Comparison of ENCODE assay signal across 7 cellular contexts in the genomic region with DNA sequence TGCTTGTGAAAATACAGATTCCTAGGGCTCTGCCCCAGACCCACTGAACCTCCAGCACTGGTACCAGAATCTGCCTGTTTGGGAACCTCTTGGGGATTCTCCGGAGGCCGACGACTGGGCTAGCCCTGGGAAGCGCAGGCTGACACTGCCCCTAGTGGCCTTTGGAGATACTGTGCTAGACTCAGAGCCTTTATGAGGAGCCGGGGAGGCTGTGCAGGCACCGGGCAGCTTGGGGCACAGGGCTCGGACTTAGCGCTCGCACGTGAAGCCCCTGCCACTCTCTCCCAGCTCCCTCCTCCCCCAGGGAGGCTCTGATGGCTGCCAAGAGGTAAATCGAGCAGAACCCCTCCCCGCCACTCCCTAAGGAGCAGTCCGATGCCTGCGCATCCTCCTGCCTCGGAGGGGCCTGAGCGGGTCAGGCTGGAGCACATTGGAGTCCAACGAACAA.
DNase-seq lines count a peak whose midpoint lies in the region; ATAC-seq and TF ChIP-seq lines count a peak whose summit lies in the region.

No MANE protein-coding gene starts in this region.

- H3K36me3 ChIP-seq in Peyer's patch = no peaks in the 10 kb centered on the region

- no peak for TF ChIP-seq POLR2A in Peyer's patch (IDR thresholded peaks at IDR 0.05)

- DNase-seq in ELF-1 (ENCODE audit: low read depth, low spot score) = peak; percentile 94
- DNase-seq in HPDE6-E6E7 (ENCODE audit: extremely low spot score) = peak; percentile 68
- peak in 2 of 3 donors; percentile 65 to 68 for DNase-seq in Peyer's patch
- DNase-seq in choroid plexus epithelial cell (ENCODE audit: low read depth) = peak; percentile 78
- peak; percentile 56 for DNase-seq in kidney tubule cell (ENCODE audit: low spot score)
- DNase-seq in stimulated activated naive CD8-positive, alpha-beta T cell treated with anti-CD3 and anti-CD28 coated beads, Interleukin-15, Interleukin-2, amounts not matched to agents 100 U/mL and 50 U/mL, for 24 hours = peak; percentile 32

- H3K27me3 ChIP-seq in Peyer's patch = no peaks in the 10 kb centered on the region

- no peak overlapping the region for H3K4me3 ChIP-seq in Peyer's patch
- H3K4me3 ChIP-seq in choroid plexus epithelial cell (ENCODE audit: low read depth, low read length) = peak overlapping the region; percentile 40

- H3K4me1 ChIP-seq in Peyer's patch = no peaks in the 10 kb centered on the region

- ATAC-seq in GM19463 (IDR thresholded peaks at IDR 0.05; ENCODE audit: unreplicated experiment) = peak; percentile 96
- peak; percentile 65 for ATAC-seq in stimulated activated naive CD8-positive, alpha-beta T cell treated with anti-CD3 and anti-CD28 coated beads, Interleukin-15, Interleukin-2, amounts not matched to agents 100 U/mL and 50 U/mL, for 24 hours

- peak in 4 of 6 experiments; percentile 62 to 73 (median 70) for TF ChIP-seq CTCF in Peyer's patch (IDR thresholded peaks at IDR 0.05)
- TF ChIP-seq CTCF in choroid plexus epithelial cell (conservative IDR thresholded peaks at IDR 0.05; ENCODE audit: low read depth, low read length) = peak; percentile 90

- no peaks in the 10 kb centered on the region for H3K9me3 ChIP-seq in Peyer's patch

- no peak overlapping the region for H3K27ac ChIP-seq in Peyer's patch

Comparison
In these comparisons a context has a peak if more than half of its experiments do, and no peak if none do; other contexts are left out.
1. DNase-seq: peak in every context shown above with its lines; median percentile 94 in ELF-1; 78 in choroid plexus epithelial cell; 68 in HPDE6-E6E7; 66 in Peyer's patch; 56 in kidney tubule cell; 32 in stimulated activated naive CD8-positive, alpha-beta T cell treated with anti-CD3 and anti-CD28 coated beads, Interleukin-15, Interleukin-2, amounts not matched to agents 100 U/mL and 50 U/mL, for 24 hours.